In the genomic region with DNA sequence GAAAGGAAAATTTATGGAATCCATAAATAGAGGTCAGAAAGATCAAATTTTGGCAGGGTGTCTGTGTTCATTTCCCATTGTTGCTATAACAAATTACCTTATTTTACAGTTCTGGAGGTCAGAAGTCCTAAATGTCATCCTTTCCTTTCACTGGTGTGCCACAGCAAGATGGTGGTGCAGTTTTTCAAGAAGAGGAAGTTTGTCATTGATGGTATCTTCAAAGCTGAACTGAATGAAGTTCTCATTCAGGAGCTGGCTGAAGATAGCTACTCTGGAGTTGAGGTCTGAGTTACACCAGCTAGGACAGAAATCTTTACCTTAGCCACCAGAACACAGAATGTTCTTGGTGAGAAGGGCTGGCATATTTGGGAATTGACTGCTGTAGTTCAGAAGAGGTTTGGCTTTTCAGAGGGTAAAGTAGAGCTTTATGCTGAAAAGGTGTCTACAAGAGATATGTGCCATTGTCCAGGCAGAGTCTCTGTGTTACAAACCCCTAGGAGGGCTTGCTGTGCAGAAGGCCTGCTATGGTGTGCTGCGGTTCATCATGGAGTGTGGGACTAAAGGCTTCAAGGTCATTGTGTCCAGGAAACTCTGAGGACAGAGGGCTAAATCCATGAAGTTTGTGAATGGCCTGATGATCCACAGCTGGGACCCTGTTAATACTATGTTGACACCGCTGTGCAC, we compare ENCODE assay signal across 26 cellular contexts. TPM values are rescaled to one million over a fixed set of nuclear protein-coding genes. Genes with fewer than 3 reads are reported as not detected.
"Had no signal": no experiment of that assay in that cellular context is flagged by ENCODE, and none has a peak within 500 bp of the region (broad histone marks: within the 10 kb centered on the region; RNA-seq: fewer than 3 reads in every experiment).

No MANE protein-coding gene starts in this region.

- H3K27me3 ChIP-seq: Peyer's patch had no signal

- H3K27ac ChIP-seq: HL-60, PC-9, Peyer's patch, SJSA1, SK-N-MC had no signal

- ATAC-seq: T-cell had no signal

- H3K4me3 ChIP-seq: MG63, PC-9, Peyer's patch, SJSA1, SK-N-MC had no signal

- FAIRE-seq: HTR-8/SVneo had no signal

- H3K9me3 ChIP-seq: MG63, Peyer's patch, SJSA1 had no signal

- H3K4me1 ChIP-seq: Peyer's patch, SJSA1 had no signal

- DNase-seq: Karpas-422, KG1, MG63, NCI-H1092 treated with DMSO at 0.1 percent for 48 hours, NCI-H1436, NCI-H187, NCI-H2029, NCI-H2081 treated with DMSO at 0.1 percent for 48 hours, NCI-H2171, NCI-H226, NCI-H446, NCI-H510A, NCI-H524 treated with DMSO at 0.1 percent for 48 hours, NCI-H69, NCI-H774, PC-9, Peyer's patch, Right ventricle myocardium superior, RPMI8226, SIG-M5, SW 1271, T-cell had no signal

- H3K36me3 ChIP-seq: MG63, Peyer's patch, SJSA1 had no signal

RNA-seq across cellular contexts. Expression of gene PRDM13, which starts 30.9 kb away (rescaled TPM):
- total RNA-seq: PC-9, Peyer's patch, Right ventricle myocardium superior, SJSA1, T-cell had no signal
